ENCODE assay signal across 19 cellular contexts in the genomic region with DNA sequence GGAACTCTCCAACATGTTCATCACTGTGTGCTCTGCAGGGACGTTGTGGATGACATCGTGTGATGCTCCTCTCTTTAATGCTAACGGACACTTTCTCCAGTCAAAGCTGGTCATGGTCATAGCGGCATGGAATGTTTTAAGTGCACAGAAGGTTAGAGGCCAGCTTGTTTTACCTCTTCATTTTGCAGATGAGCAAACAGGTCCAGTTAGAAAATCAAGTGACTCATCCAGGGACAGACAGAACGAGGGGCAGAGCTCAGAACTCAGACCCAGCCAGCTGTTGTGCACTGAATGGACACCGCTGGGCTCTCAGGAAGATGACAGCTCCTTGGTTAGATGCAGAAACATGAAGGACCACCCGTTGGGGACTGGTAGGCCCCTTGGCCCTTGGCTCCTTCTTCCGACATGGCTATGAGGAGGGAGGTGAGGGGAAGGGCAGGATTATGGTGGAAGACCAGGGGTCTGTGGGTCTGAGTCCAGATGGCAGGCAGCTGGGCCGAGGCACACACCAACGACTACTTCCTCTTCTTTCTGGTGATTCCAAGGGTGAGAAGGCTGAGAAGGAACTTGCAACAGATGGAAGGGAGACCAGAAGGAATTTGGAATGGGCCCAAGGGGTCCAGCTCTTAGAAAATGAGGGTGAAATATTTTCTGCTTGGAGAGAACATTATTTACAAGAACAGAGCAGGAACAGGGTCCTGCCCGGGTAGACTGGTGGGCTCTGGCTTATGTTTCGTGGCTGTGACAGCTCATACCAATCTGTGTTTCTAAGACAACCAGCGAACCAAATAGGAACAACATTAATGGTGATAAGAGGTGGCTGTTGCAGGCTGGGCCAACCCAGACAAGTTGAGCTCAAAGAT. TPM values are rescaled to one million over a fixed set of nuclear protein-coding genes. Genes with fewer than 3 reads are reported as not detected.
DNase-seq lines count a peak whose midpoint lies in the region; ATAC-seq and TF ChIP-seq lines count a peak whose summit lies in the region.
"Had no signal": no experiment of that assay in that cellular context is flagged by ENCODE, and none has a peak within 500 bp of the region (broad histone marks: within the 10 kb centered on the region; RNA-seq: fewer than 3 reads in every experiment).

No MANE protein-coding gene starts in this region.

- no peak overlapping the region for H3K27ac ChIP-seq in tibial nerve
- no peak overlapping the region for H3K27ac ChIP-seq in Karpas-422 (ENCODE audit: low read length)

- intact Hi-C loops in Right ventricle myocardium inferior (cut with DNase I) (no loop called here), cardiac septum (cut with DNase I) (no loop called here)

- no peak for TF ChIP-seq POLR2A in tibial nerve (IDR thresholded peaks at IDR 0.05)

- peaks cover 0 to 6% (median 0%) of the 10 kb centered on the region in 4 donors for H3K4me1 ChIP-seq in tibial nerve
- no peaks in the 10 kb centered on the region for H3K4me1 ChIP-seq in Karpas-422 (ENCODE audit: low read length)

- no peak overlapping the region for H2AFZ ChIP-seq in Karpas-422 (ENCODE audit: low read length)

- H3K27me3 ChIP-seq in tibial nerve (no peaks in the 10 kb centered on the region), Karpas-422 (ENCODE audit: low read length) (no peaks in the 10 kb centered on the region; the same call in 1 of the 2 replicates)

- H3K4me3 ChIP-seq in fibroblast of pulmonary artery (replicated peaks; ENCODE audit: low read depth, low read length) (no peak overlapping the region), tibial nerve (no peak overlapping the region), Karpas-422 (ENCODE audit: low read length) (no peak overlapping the region)

- no peak for TF ChIP-seq EP300 in tibial nerve (IDR thresholded peaks at IDR 0.05)

- H3K79me2 ChIP-seq in Karpas-422 (ENCODE audit: low read length), result no peaks in the 10 kb centered on the region

- H3K9me3 ChIP-seq in tibial nerve, result no peaks in the 10 kb centered on the region
- no peaks in the 10 kb centered on the region for H3K9me3 ChIP-seq in Karpas-422 (ENCODE audit: low read length)

- H3K9me2 ChIP-seq in Karpas-422 (replicated peaks; ENCODE audit: insufficient read depth, low read length), result no peaks in the 10 kb centered on the region

- H3K4me2 ChIP-seq in Karpas-422 (ENCODE audit: low read depth, low read length, poor library complexity, severe bottlenecking), result no peak overlapping the region

- no peak for TF ChIP-seq CTCF in fibroblast of pulmonary artery (IDR thresholded peaks at IDR 0.05; ENCODE audit: low read length, missing control alignments)
- no peak for TF ChIP-seq CTCF in tibial nerve (IDR thresholded peaks at IDR 0.05)

- DNase-seq in Right ventricle myocardium inferior (ENCODE audit: missing footprints) (no peak), cardiac septum (ENCODE audit: low spot score) (no peak), fibroblast of pulmonary artery (ENCODE audit: low read depth) (peak; percentile 28), mesenteric fat pad (ENCODE audit: low spot score) (peak; percentile 43), tibial nerve (ENCODE audit: low spot score in 2 of 2) (no peak), hepatic stellate cell (ENCODE audit: low spot score) (no peak), Karpas-422 (no peak)
- no peak for DNase-seq in central memory CD4-positive, alpha-beta T cell
- DNase-seq: activated CD4-positive, alpha-beta T cell treated with anti-CD3 and anti-CD28 coated beads, Interleukin-2, amount 50 U/mL, for 4 hours; amygdala; CD8-positive, alpha-beta T cell; naive B cell; NCI-H187 treated with DMSO at 0.1 percent for 48 hours; NCI-H526; RPMI8226; stimulated activated CD4-positive, alpha-beta T cell treated with anti-CD3 and anti-CD28 coated beads, Interleukin-4, amount 100 ng/mL, for 24 hours had no signal

- 57 to 59% methylated on average over 13 of the region's 13 CpGs for WGBS in tibial nerve, 2 donors

- H4K20me1 ChIP-seq in Karpas-422 (ENCODE audit: insufficient read depth, low read depth, low read length), result no peaks in the 10 kb centered on the region

- peak; percentile 75 for ATAC-seq in Right ventricle myocardium inferior
- ATAC-seq: CD8-positive, alpha-beta T cell had no signal

- no peaks in the 10 kb centered on the region for H3K36me3 ChIP-seq in tibial nerve
- no peaks in the 10 kb centered on the region for H3K36me3 ChIP-seq in Karpas-422 (ENCODE audit: insufficient read depth, low read length)

- H3K9ac ChIP-seq in Karpas-422 (ENCODE audit: low read length), result no peak overlapping the region

RNA-seq across cellular contexts. Expression of a gene that starts 36.8 kb away (rescaled TPM):
- not detected for total RNA-seq in Right ventricle myocardium inferior
- not detected for total RNA-seq in cardiac septum
- total RNA-seq in mesenteric fat pad, result not detected
- not detected for total RNA-seq in tibial nerve
- not detected in 2 replicates for total RNA-seq in Karpas-422 (2014; rRNA removed; shearing (Covaris generic); ENCODE audit: low replicate concordance)
- total RNA-seq: A172, dermis microvascular lymphatic vessel endothelial cell had no signal

RNA-seq across cellular contexts. Expression of a gene that starts 50.5 kb away (rescaled TPM):
- total RNA-seq in Right ventricle myocardium inferior (not detected), cardiac septum (not detected), mesenteric fat pad (not detected), tibial nerve (not detected)
- not detected in 2 replicates for total RNA-seq in Karpas-422 (2014; rRNA removed; shearing (Covaris generic); ENCODE audit: low replicate concordance)
- total RNA-seq: A172; activated T-helper 1 cell treated with anti-CD3 and anti-CD28 coated beads, Interleukin-12 subunit alpha, Interleukin-12 subunit beta, Interleukin-2, Interleukin-4 antibody, amounts not matched to agents 30 ng/mL and 10 ng/mL and 1 ng/mL, durations not matched to agents 14 hours and 24 hours and 36 hours; CD8-positive, alpha-beta T cell; dermis microvascular lymphatic vessel endothelial cell had no signal

Comparison
In these comparisons a context has a peak if more than half of its experiments do, and no peak if none do; other contexts are left out.
1. DNase-seq: peak in fibroblast of pulmonary artery (single experiment) and mesenteric fat pad (single experiment); none in Right ventricle myocardium inferior (single experiment), cardiac septum (single experiment), tibial nerve (0 of 2), central memory CD4-positive, alpha-beta T cell (single experiment), hepatic stellate cell (single experiment) and Karpas-422 (single experiment).